9 cellular contexts compared by ENCODE assay signal in the genomic region with DNA sequence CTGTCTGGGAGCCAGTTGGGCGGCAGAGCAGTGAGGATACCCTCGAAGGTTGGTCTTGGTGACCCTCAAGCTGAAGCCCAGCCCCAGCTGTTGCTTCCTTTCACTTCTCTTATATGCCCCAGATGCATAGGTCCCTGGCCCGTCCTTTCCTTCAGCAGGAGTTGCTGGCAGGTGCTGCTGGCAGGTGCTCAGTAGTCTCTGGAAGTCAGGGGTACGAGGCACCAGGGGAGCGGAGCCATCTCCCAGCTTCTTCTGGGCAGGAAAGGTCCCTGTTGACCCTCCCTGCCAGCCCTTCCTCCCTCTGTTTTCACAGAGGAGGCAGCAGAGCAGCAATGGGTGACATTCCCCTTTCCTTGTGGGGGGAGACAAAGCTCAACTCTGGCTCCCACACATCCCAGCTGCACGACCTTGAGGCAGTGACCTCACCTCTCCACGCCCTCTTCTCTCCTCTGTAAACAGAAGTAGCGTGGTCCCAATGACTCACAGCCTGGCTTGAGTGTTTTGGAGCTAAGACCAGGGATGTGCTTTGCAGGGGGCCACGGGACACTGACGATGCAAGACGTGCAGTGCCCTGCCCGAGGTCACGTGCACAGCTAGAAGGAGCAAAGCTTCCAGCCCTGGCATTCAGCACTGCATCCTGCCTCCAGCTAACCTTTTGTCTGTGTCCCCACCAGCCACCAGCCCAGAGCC. TPM values are rescaled to one million over a fixed set of nuclear protein-coding genes. Genes with fewer than 3 reads are reported as not detected.
DNase-seq lines count a peak whose midpoint lies in the region; ATAC-seq and TF ChIP-seq lines count a peak whose summit lies in the region.
"Had no signal": no experiment of that assay in that cellular context is flagged by ENCODE, and none has a peak within 500 bp of the region (broad histone marks: within the 10 kb centered on the region; RNA-seq: fewer than 3 reads in every experiment).

No MANE protein-coding gene starts in this region.

- H3K4me3 Mint-ChIP-seq in memory B cell, result no peak overlapping the region
- no peak overlapping the region for H3K4me3 Mint-ChIP-seq in CD4-positive, alpha-beta T cell
- H3K4me3 Mint-ChIP-seq in CD8-positive, alpha-beta memory T cell, result no peak overlapping the region
- H3K4me3 Mint-ChIP-seq: CD4-positive, CD25-positive, alpha-beta regulatory T cell had no signal

- H3K4me1 ChIP-seq in CD8-positive, alpha-beta memory T cell (ENCODE audit: insufficient read depth, low read length), result no peaks in the 10 kb centered on the region

- peaks cover 30% of the 10 kb centered on the region for H3K36me3 ChIP-seq in CD8-positive, alpha-beta memory T cell (ENCODE audit: insufficient read depth, low read length)

- peak; percentile 81 for DNase-seq in NCI-H2029 (lab: John Stamatoyannopoulos, UW)
- DNase-seq in NCI-H2029 treated with DMSO at 0.1 percent for 48 hours (lab: John Stamatoyannopoulos, UW), result no peak
- peak; percentile 89 for DNase-seq in choroid plexus epithelial cell (ENCODE audit: low read depth)
- no peak for DNase-seq in memory B cell (ENCODE audit: low spot score in 2 of 2)
- peak; percentile 69 for DNase-seq in ureter (ENCODE audit: low spot score)
- no peak for DNase-seq in CD4-positive, alpha-beta T cell
- DNase-seq in CD8-positive, alpha-beta memory T cell, result no peak
- DNase-seq in central memory CD4-positive, alpha-beta T cell, result no peak
- DNase-seq: CD4-positive, CD25-positive, alpha-beta regulatory T cell had no signal

- no peaks in the 10 kb centered on the region for H3K9me3 Mint-ChIP-seq in memory B cell
- H3K9me3 Mint-ChIP-seq in CD4-positive, alpha-beta T cell, result no peaks in the 10 kb centered on the region
- no peaks in the 10 kb centered on the region for H3K9me3 Mint-ChIP-seq in CD8-positive, alpha-beta memory T cell
- H3K9me3 Mint-ChIP-seq: CD4-positive, CD25-positive, alpha-beta regulatory T cell had no signal

- peak overlapping the region; percentile 93 for H3K27ac Mint-ChIP-seq in memory B cell
- H3K27ac Mint-ChIP-seq in CD4-positive, alpha-beta T cell, result no peak overlapping the region
- H3K27ac Mint-ChIP-seq in CD8-positive, alpha-beta memory T cell, result peak overlapping the region in 1 of 8 donors; percentile 70

- POLR2A ChIA-PET in CD4-positive, alpha-beta T cell (lab: Charles Lee), result interaction anchor here (1.4 kb wide), 1 partner anchor 20 kb away, joined by 4 read pairs; no protein-coding TSS in a partner anchor
- POLR2A ChIA-PET in CD8-positive, alpha-beta memory T cell (lab: Charles Lee), result no interaction called here

- CTCF ChIA-PET in CD4-positive, alpha-beta T cell (lab: Charles Lee), result interaction anchor here (0.8 kb wide), 1 partner anchor 16 kb away, joined by 4 read pairs; no protein-coding TSS in a partner anchor
- CTCF ChIA-PET in CD8-positive, alpha-beta memory T cell (lab: Charles Lee), result interaction anchor here (1.0 to 1.5 kb wide), 4 partner anchors 12 to 49 kb away, joined by 3 read pairs; a partner anchor contains a TSS

- no peak overlapping the region for H3K27ac ChIP-seq in CD4-positive, alpha-beta T cell (ENCODE audit: low read depth, low read length)
- H3K27ac ChIP-seq in CD8-positive, alpha-beta memory T cell (ENCODE audit: low read depth, low read length), result no peak overlapping the region

- H3K4me1 Mint-ChIP-seq in memory B cell, result peaks cover 20% of the 10 kb centered on the region
- H3K4me1 Mint-ChIP-seq in CD4-positive, alpha-beta T cell (ENCODE audit: low read depth), result no peaks in the 10 kb centered on the region
- peaks cover 0 to 1% (median 0%) of the 10 kb centered on the region in 3 donors for H3K4me1 Mint-ChIP-seq in CD8-positive, alpha-beta memory T cell

- H3K27me3 ChIP-seq in CD4-positive, alpha-beta T cell (ENCODE audit: control insufficient read depth, insufficient read depth, low read length), result no peaks in the 10 kb centered on the region
- H3K27me3 ChIP-seq in CD8-positive, alpha-beta memory T cell (ENCODE audit: insufficient read depth, low read length, poor library complexity, severe bottlenecking), result no peaks in the 10 kb centered on the region

- H3K4me3 ChIP-seq in choroid plexus epithelial cell (ENCODE audit: low read depth, low read length), result no peak overlapping the region
- H3K4me3 ChIP-seq in CD8-positive, alpha-beta memory T cell (ENCODE audit: low read length), result no peak overlapping the region

- no peak for ATAC-seq in memory B cell (ENCODE audit: low read depth)
- no peak for ATAC-seq in CD4-positive, alpha-beta T cell (ENCODE audit: poor library complexity)

- no peaks in the 10 kb centered on the region for H3K27me3 Mint-ChIP-seq in memory B cell
- no peaks in the 10 kb centered on the region for H3K27me3 Mint-ChIP-seq in CD4-positive, alpha-beta T cell
- no peaks in the 10 kb centered on the region for H3K27me3 Mint-ChIP-seq in CD8-positive, alpha-beta memory T cell
- H3K27me3 Mint-ChIP-seq: CD4-positive, CD25-positive, alpha-beta regulatory T cell had no signal

- no peaks in the 10 kb centered on the region for H3K9me3 ChIP-seq in CD4-positive, alpha-beta T cell (ENCODE audit: control insufficient read depth, low read length)
- H3K9me3 ChIP-seq in CD8-positive, alpha-beta memory T cell (ENCODE audit: low read length), result no peaks in the 10 kb centered on the region

- intact Hi-C loops in CD4-positive, alpha-beta T cell (cut with DNase I, micrococcal nuclease), result no loop called here

- peaks cover 35% of the 10 kb centered on the region for H3K36me3 Mint-ChIP-seq in memory B cell
- peaks cover 73% of the 10 kb centered on the region for H3K36me3 Mint-ChIP-seq in CD4-positive, alpha-beta T cell (ENCODE audit: low read depth)
- peaks cover 13 to 88% (median 14%) of the 10 kb centered on the region in 3 donors for H3K36me3 Mint-ChIP-seq in CD8-positive, alpha-beta memory T cell

- TF ChIP-seq CTCF in choroid plexus epithelial cell (conservative IDR thresholded peaks at IDR 0.05; ENCODE audit: low read depth, low read length), result no peak
- no peak for TF ChIP-seq CTCF in CD4-positive, alpha-beta T cell (IDR thresholded peaks at IDR 0.05)

RNA-seq across cellular contexts. Expression of a gene that starts 49.6 kb away (rescaled TPM):
- total RNA-seq in ureter, result 19.4 TPM
- total RNA-seq in CD4-positive, alpha-beta T cell, result 10 to 100 TPM; 27.8 to 31.2 TPM
- 10 to 100 TPM; 44.5 to 44.6 TPM for total RNA-seq in CD8-positive, alpha-beta memory T cell
- 6.6 TPM for polyA plus RNA-seq in CD8-positive, alpha-beta memory T cell

Comparison
In these comparisons a context has a peak if more than half of its experiments do, and no peak if none do; other contexts are left out.
1. DNase-seq: peak in NCI-H2029 (single experiment), choroid plexus epithelial cell (single experiment) and ureter (single experiment); none in NCI-H2029 treated with DMSO at 0.1 percent for 48 hours (single experiment), memory B cell (0 of 2), CD4-positive, alpha-beta T cell (0 of 10), CD8-positive, alpha-beta memory T cell (0 of 5) and central memory CD4-positive, alpha-beta T cell (single experiment).